ENCODE assay signal across 1 cellular context in genomic region chr19:43754562-43755255, GRCh38.
TF ChIP-seq lines count a peak whose summit lies in the region.

A gene with protein sequence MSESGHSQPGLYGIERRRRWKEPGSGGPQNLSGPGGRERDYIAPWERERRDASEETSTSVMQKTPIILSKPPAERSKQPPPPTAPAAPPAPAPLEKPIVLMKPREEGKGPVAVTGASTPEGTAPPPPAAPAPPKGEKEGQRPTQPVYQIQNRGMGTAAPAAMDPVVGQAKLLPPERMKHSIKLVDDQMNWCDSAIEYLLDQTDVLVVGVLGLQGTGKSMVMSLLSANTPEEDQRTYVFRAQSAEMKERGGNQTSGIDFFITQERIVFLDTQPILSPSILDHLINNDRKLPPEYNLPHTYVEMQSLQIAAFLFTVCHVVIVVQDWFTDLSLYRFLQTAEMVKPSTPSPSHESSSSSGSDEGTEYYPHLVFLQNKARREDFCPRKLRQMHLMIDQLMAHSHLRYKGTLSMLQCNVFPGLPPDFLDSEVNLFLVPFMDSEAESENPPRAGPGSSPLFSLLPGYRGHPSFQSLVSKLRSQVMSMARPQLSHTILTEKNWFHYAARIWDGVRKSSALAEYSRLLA (minus strand): TSS chr19:43754962. CDS start chr19:43750741, 4,221 bp downstream.

TF ChIP-seq in IMR-90, 13 proteins besides CTCF, POLR2A, EP300 and RAD21 (continued from another document):
- TF ChIP-seq FOS (IDR thresholded peaks at IDR 0.05; ENCODE audit: low read depth, low read length) (0 out of 2 replicates have a peak, but pooled peaks have one; percentile 24), MAZ (IDR thresholded peaks at IDR 0.05; ENCODE audit: borderline replicate concordance, low read depth, low read length) (peak; percentile 83), RFX5 (IDR thresholded peaks at IDR 0.05; ENCODE audit: low read depth, low read length) (no peak)
TF ChIP-seq in IMR-90: peak in this region for 5.
